In the genomic region with DNA sequence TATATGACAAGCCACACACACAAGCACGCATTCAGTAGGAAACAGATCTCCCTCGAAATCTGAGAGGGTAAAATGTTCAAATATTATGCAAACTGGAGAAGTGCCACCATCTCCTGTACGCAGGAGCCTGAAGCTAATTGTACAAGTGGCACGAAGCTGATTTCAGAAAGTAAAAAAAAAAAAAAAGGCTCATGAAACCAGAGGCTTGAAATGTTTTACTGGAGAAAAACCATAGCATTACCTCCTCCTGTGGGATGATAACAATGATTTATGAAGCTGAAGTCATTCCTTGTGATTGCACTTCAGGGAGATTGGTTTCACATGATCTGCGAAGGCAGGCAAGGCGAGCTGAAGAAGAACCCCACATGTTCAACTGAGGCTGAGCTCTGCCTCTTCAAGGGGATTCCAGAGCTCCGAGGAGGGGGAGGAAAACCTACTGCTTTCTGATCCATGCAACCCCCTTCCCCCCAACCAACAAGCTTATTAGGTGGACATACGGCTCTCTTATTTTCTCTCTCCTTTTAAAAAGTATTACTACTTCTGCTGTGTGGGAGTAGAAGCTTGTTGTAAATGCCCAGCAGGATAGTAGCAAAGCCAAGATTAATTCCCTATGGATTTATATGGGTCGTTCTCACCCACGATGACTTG, we compare ENCODE assay signal across 13 cellular contexts.
A peak's percentile ranks its signal among the peaks of the same experiment; 100 is the strongest.
DNase-seq lines count a peak whose midpoint lies in the region; ATAC-seq and TF ChIP-seq lines count a peak whose summit lies in the region.
"Had no signal": no experiment of that assay in that cellular context is flagged by ENCODE, and none has a peak within 500 bp of the region (broad histone marks: within the 10 kb centered on the region; RNA-seq: fewer than 3 reads in every experiment).

No MANE protein-coding gene starts in this region.

- H3K4me3 ChIP-seq in spleen, result no peak overlapping the region

- H3K27me3 ChIP-seq in spleen (replicated peaks in 1 of 7), result no peaks in the 10 kb centered on the region

- H3K36me3 Mint-ChIP-seq in T-helper 2 cell treated with Interferon-gamma antibody and Interleukin-4, amounts not matched to agents 5 μg/mL and 100 μg/mL, for 36 hours (ENCODE audit: low read depth), result no peaks in the 10 kb centered on the region

- H3K27me3 Mint-ChIP-seq in T-helper 2 cell treated with Interferon-gamma antibody and Interleukin-4, amounts not matched to agents 5 μg/mL and 100 μg/mL, for 36 hours (ENCODE audit: low read depth), result peaks cover 7% of the 10 kb centered on the region

- no peak overlapping the region for H3K27ac Mint-ChIP-seq in T-helper 2 cell treated with Interferon-gamma antibody and Interleukin-4, amounts not matched to agents 5 μg/mL and 100 μg/mL, for 36 hours
- H3K27ac Mint-ChIP-seq: activated CD8-positive, alpha-beta T cell treated with anti-CD3 and anti-CD28 coated beads, Interleukin-2, amount 10 ng/mL, durations not matched to agents 7 days and 5 days had no signal

- intact Hi-C loops in sciatic nerve (cut with DNase I), result no loop called here
- intact Hi-C loops in spleen (cut with DNase I; ENCODE audit: low total_unique reads), result no loop called here

- no peaks in the 10 kb centered on the region for H3K4me1 ChIP-seq in spleen

- no peaks in the 10 kb centered on the region for H3K9me3 Mint-ChIP-seq in T-helper 2 cell treated with Interferon-gamma antibody and Interleukin-4, amounts not matched to agents 5 μg/mL and 100 μg/mL, for 36 hours

- ATAC-seq in sciatic nerve (peak; percentile 58), HG03460 (IDR thresholded peaks at IDR 0.05; ENCODE audit: unreplicated experiment) (no peak)
- ATAC-seq: activated CD8-positive, alpha-beta T cell treated with anti-CD3 and anti-CD28 coated beads, Interleukin-2, amount 10 ng/mL, durations not matched to agents 7 days and 5 days had no signal

- H3K27ac ChIP-seq in spleen, result no peak overlapping the region

- no peaks in the 10 kb centered on the region for H3K4me1 Mint-ChIP-seq in T-helper 2 cell treated with Interferon-gamma antibody and Interleukin-4, amounts not matched to agents 5 μg/mL and 100 μg/mL, for 36 hours (ENCODE audit: low read depth)

- DNase-seq in GM04504 (ENCODE audit: low read depth) (peak; percentile 93), NCI-H2227 (lab: John Stamatoyannopoulos, UW; ENCODE audit: unreplicated experiment) (peak; percentile 30), epidermal melanocyte (ENCODE audit: insufficient read length, low spot score) (peak; percentile 31), sciatic nerve (ENCODE audit: low spot score) (no peak), iPS-NIHi7 (ENCODE audit: extremely low spot score) (no peak), spleen (no peak)
- DNase-seq in T-helper 2 cell treated with Interferon-gamma antibody and Interleukin-4, amounts not matched to agents 5 μg/mL and 100 μg/mL, for 36 hours (ENCODE audit: low spot score), result no peak
- DNase-seq: activated CD8-positive, alpha-beta T cell treated with anti-CD3 and anti-CD28 coated beads, Interleukin-2, amount 10 ng/mL, durations not matched to agents 7 days and 5 days; glutamatergic neuron; Kasumi-1; RPMI8226; stimulated activated CD4-positive, alpha-beta T cell treated with anti-CD3 and anti-CD28 coated beads, Interleukin-1b, Interleukin-23, amount 100 ng/mL, for 48 hours had no signal

- no peak for TF ChIP-seq CTCF in spleen (IDR thresholded peaks at IDR 0.05 in 8 of 11, conservative IDR thresholded peaks at IDR 0.05 in 3 of 11)

- 59 to 74% (median 66%) methylated on average over 10 of the region's 10 CpGs for WGBS in spleen, 5 donors

- H3K4me3 Mint-ChIP-seq in T-helper 2 cell treated with Interferon-gamma antibody and Interleukin-4, amounts not matched to agents 5 μg/mL and 100 μg/mL, for 36 hours, result no peak overlapping the region
- H3K4me3 Mint-ChIP-seq: activated CD8-positive, alpha-beta T cell treated with anti-CD3 and anti-CD28 coated beads, Interleukin-2, amount 10 ng/mL, durations not matched to agents 7 days and 5 days had no signal

- H3K36me3 ChIP-seq in spleen, result no peaks in the 10 kb centered on the region

- TF ChIP-seq POLR2A in spleen (IDR thresholded peaks at IDR 0.05), result no peak

- no peaks in the 10 kb centered on the region for H3K9me3 ChIP-seq in spleen

Comparison
In these comparisons a context has a peak if more than half of its experiments do, and no peak if none do; other contexts are left out.
1. DNase-seq: peak in GM04504 (single experiment), NCI-H2227 (single experiment) and epidermal melanocyte (single experiment); none in sciatic nerve (single experiment), iPS-NIHi7 (single experiment), spleen (single experiment) and T-helper 2 cell treated with Interferon-gamma antibody and Interleukin-4, amounts not matched to agents 5 μg/mL and 100 μg/mL, for 36 hours (single experiment).